ENCODE assay signal across 17 cellular contexts in genomic region chr11:64637346-64638016, GRCh38. TPM values are rescaled to one million over a fixed set of nuclear protein-coding genes. Genes with fewer than 3 reads are reported as not detected.
A peak's percentile ranks its signal among the peaks of the same experiment; 100 is the strongest.
DNase-seq lines count a peak whose midpoint lies in the region; ATAC-seq and TF ChIP-seq lines count a peak whose summit lies in the region.
"Had no signal": no experiment of that assay in that cellular context is flagged by ENCODE, and none has a peak within 500 bp of the region (broad histone marks: within the 10 kb centered on the region; RNA-seq: fewer than 3 reads in every experiment).

No MANE protein-coding gene starts in this region.

- H3K9ac ChIP-seq in HUES6 (ENCODE audit: low read length): peak overlapping the region; percentile 52

- H3K9me3 ChIP-seq in HUES6 (ENCODE audit: control insufficient read depth, insufficient read depth, low read depth, low read length): no peaks in the 10 kb centered on the region
- no peaks in the 10 kb centered on the region for H3K9me3 ChIP-seq in WERI-Rb-1 (ENCODE audit: severe bottlenecking)
- H3K9me3 ChIP-seq in gastrocnemius medialis: no peaks in the 10 kb centered on the region

- peaks cover 14% of the 10 kb centered on the region in 2 donors for H3K4me1 Mint-ChIP-seq in stimulated activated naive B cell treated with anti-CD40 and anti-IgM and Interleukin-4, amounts not matched to agents 10 μg/mL and 1 μg/mL and 100 μg/mL, for 72 hours

- H3K36me3 ChIP-seq in HUES6 (ENCODE audit: control insufficient read depth, insufficient read depth, low read length): no peaks in the 10 kb centered on the region
- peaks cover 8% of the 10 kb centered on the region for H3K36me3 ChIP-seq in WERI-Rb-1
- H3K36me3 ChIP-seq in gastrocnemius medialis: no peaks in the 10 kb centered on the region

- TF ChIP-seq CTCF in WERI-Rb-1 (IDR thresholded peaks at IDR 0.05; ENCODE audit: low read depth, low read length) (no peak), gastrocnemius medialis (IDR thresholded peaks at IDR 0.05 in 4 of 5, conservative IDR thresholded peaks at IDR 0.05 in 1 of 5) (no peak)

- H3K4me1 ChIP-seq in HUES6 (ENCODE audit: control insufficient read depth, insufficient read depth, low read length) (peaks cover 8% of the 10 kb centered on the region), gastrocnemius medialis (no peaks in the 10 kb centered on the region)

- H3K36me3 Mint-ChIP-seq in stimulated activated naive B cell treated with anti-CD40 and anti-IgM and Interleukin-4, amounts not matched to agents 10 μg/mL and 1 μg/mL and 100 μg/mL, for 72 hours: no peaks in the 10 kb centered on the region
- H3K36me3 Mint-ChIP-seq: activated CD4-positive, alpha-beta memory T cell treated with anti-CD3 and anti-CD28 coated beads for 36 hours; activated naive CD4-positive, alpha-beta T cell treated with anti-CD3 and anti-CD28 coated beads, Interleukin-2, amount 50 U/mL, for 24 hours; CD4-positive, CD25-positive, alpha-beta regulatory T cell had no signal

- no peaks in the 10 kb centered on the region for H3K9me3 Mint-ChIP-seq in stimulated activated naive B cell treated with anti-CD40 and anti-IgM and Interleukin-4, amounts not matched to agents 10 μg/mL and 1 μg/mL and 100 μg/mL, for 72 hours
- H3K9me3 Mint-ChIP-seq: activated CD4-positive, alpha-beta memory T cell treated with anti-CD3 and anti-CD28 coated beads for 36 hours; activated naive CD4-positive, alpha-beta T cell treated with anti-CD3 and anti-CD28 coated beads, Interleukin-2, amount 50 U/mL, for 24 hours; stimulated activated naive CD8-positive, alpha-beta T cell treated with anti-CD3 and anti-CD28 coated beads, Interleukin-15, amount 100 ng/mL, for 72 hours had no signal

- no peak for TF ChIP-seq POLR2A in gastrocnemius medialis (IDR thresholded peaks at IDR 0.05)

- H3K27ac Mint-ChIP-seq in stimulated activated naive B cell treated with anti-CD40 and anti-IgM and Interleukin-4, amounts not matched to agents 10 μg/mL and 1 μg/mL and 100 μg/mL, for 72 hours: no peak overlapping the region
- H3K27ac Mint-ChIP-seq: activated CD4-positive, alpha-beta memory T cell treated with anti-CD3 and anti-CD28 coated beads for 36 hours; activated naive CD4-positive, alpha-beta T cell treated with anti-CD3 and anti-CD28 coated beads, Interleukin-2, amount 50 U/mL, for 24 hours; CD4-positive, CD25-positive, alpha-beta regulatory T cell; stimulated activated naive CD8-positive, alpha-beta T cell treated with anti-CD3 and anti-CD28 coated beads, Interleukin-15, amount 100 ng/mL, for 72 hours had no signal

- peaks cover 21% of the 10 kb centered on the region in 2 donors for H3K27me3 Mint-ChIP-seq in stimulated activated naive B cell treated with anti-CD40 and anti-IgM and Interleukin-4, amounts not matched to agents 10 μg/mL and 1 μg/mL and 100 μg/mL, for 72 hours

- H3K4me3 ChIP-seq in HUES6 (ENCODE audit: low read depth, low read length) (peak overlapping the region; percentile 70), WERI-Rb-1 (ENCODE audit: low read depth, low read length) (no peak overlapping the region), gastrocnemius medialis (no peak overlapping the region)

- peak overlapping the region; percentile 47 to 48 for H3K4me3 Mint-ChIP-seq in stimulated activated naive B cell treated with anti-CD40 and anti-IgM and Interleukin-4, amounts not matched to agents 10 μg/mL and 1 μg/mL and 100 μg/mL, for 72 hours
- H3K4me3 Mint-ChIP-seq: activated CD4-positive, alpha-beta memory T cell treated with anti-CD3 and anti-CD28 coated beads for 36 hours; activated naive CD4-positive, alpha-beta T cell treated with anti-CD3 and anti-CD28 coated beads, Interleukin-2, amount 50 U/mL, for 24 hours; CD4-positive, CD25-positive, alpha-beta regulatory T cell; stimulated activated naive CD8-positive, alpha-beta T cell treated with anti-CD3 and anti-CD28 coated beads, Interleukin-15, amount 100 ng/mL, for 72 hours had no signal

- in situ Hi-C loops in gastrocnemius medialis (cut with MboI; ENCODE audit: low sequenced_read_pairs in 4 of 4): no loop called here

- H3K27ac ChIP-seq in HUES6 (ENCODE audit: low read depth, low read length) (no peak overlapping the region), WERI-Rb-1 (no peak overlapping the region), gastrocnemius medialis (no peak overlapping the region)

- H3K27me3 ChIP-seq in HUES6 (ENCODE audit: control insufficient read depth, insufficient read depth, low read length): peaks cover 91% of the 10 kb centered on the region
- no peaks in the 10 kb centered on the region for H3K27me3 ChIP-seq in WERI-Rb-1 (ENCODE audit: insufficient read depth, low read depth, severe bottlenecking)
- H3K27me3 ChIP-seq in gastrocnemius medialis: peaks cover 36 to 60% (median 47%) of the 10 kb centered on the region in 3 donors

- intact Hi-C loops in gastrocnemius medialis (cut with DNase I; ENCODE audit: low total_unique reads): no loop called here

- DNase-seq in astrocyte of the hippocampus (ENCODE audit: low read depth, low spot score) (peak; percentile 26), left kidney (ENCODE audit: low read depth, low spot score) (peak; percentile 58), WERI-Rb-1 (no peak), gastrocnemius medialis (no peak)
- no peak for DNase-seq in stimulated activated naive B cell treated with anti-CD40 and anti-IgM and Interleukin-4, amounts not matched to agents 10 μg/mL and 1 μg/mL and 100 μg/mL, for 72 hours
- DNase-seq: activated CD4-positive, alpha-beta memory T cell treated with anti-CD3 and anti-CD28 coated beads for 36 hours; CD4-positive, CD25-positive, alpha-beta regulatory T cell; MM.1S; NCI-H2171; PC-3; stimulated activated naive CD8-positive, alpha-beta T cell treated with anti-CD3 and anti-CD28 coated beads, Interleukin-15, amount 100 ng/mL, for 72 hours; T-helper 9 cell had no signal

- ATAC-seq in stimulated activated naive B cell treated with anti-CD40 and anti-IgM and Interleukin-4, amounts not matched to agents 10 μg/mL and 1 μg/mL and 100 μg/mL, for 72 hours (replicated peaks): no peak
- no peak for ATAC-seq in GM18861 (IDR thresholded peaks at IDR 0.05; ENCODE audit: unreplicated experiment)
- ATAC-seq in gastrocnemius medialis: no peak
- no peak for ATAC-seq in GM21381 (IDR thresholded peaks at IDR 0.05; ENCODE audit: unreplicated experiment)
- ATAC-seq: PC-3; stimulated activated naive CD8-positive, alpha-beta T cell treated with anti-CD3 and anti-CD28 coated beads, Interleukin-15, amount 100 ng/mL, for 72 hours had no signal

RNA-seq across cellular contexts. Expression of gene SLC22A12, which starts 46.5 kb away (rescaled TPM):
- total RNA-seq in gastrocnemius medialis: not detected
- total RNA-seq: activated CD4-positive, alpha-beta memory T cell treated with anti-CD3 and anti-CD28 coated beads for 36 hours; CD4-positive, CD25-positive, alpha-beta regulatory T cell; chondrocyte; PC-3 had no signal

Comparison
In these comparisons a context has a peak if more than half of its experiments do, and no peak if none do; other contexts are left out.
1. DNase-seq: peak in astrocyte of the hippocampus (single experiment) and left kidney (single experiment); none in stimulated activated naive B cell treated with anti-CD40 and anti-IgM and Interleukin-4, amounts not matched to agents 10 μg/mL and 1 μg/mL and 100 μg/mL, for 72 hours (single experiment), WERI-Rb-1 (single experiment) and gastrocnemius medialis (0 of 2).